Comparison of ENCODE assay signal across 2 cellular contexts in the genomic region with DNA sequence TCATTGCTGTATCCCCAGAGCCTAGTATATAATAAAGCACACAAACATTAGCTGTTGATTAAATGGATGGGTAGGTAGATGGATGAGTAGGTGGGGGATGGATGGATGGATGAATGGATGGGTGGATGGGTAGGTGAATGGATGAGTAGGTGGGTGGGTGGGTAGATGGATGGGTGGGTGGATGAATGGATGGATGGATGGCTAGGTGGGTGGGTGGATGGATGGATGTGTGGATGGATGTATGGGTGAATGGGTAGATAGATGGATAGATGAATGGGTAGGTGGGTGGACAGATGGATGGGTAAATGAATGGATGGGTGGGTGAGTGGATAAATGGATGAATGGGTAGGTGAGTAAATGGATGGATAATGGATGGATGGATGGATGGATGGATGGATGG.
TF ChIP-seq lines count a peak whose summit lies in the region.

No MANE protein-coding gene starts in this region.

TF ChIP-seq in HEK293, 187 proteins besides CTCF, POLR2A, EP300 and RAD21 (continued from another document):
- TF ChIP-seq, protein P1, sequence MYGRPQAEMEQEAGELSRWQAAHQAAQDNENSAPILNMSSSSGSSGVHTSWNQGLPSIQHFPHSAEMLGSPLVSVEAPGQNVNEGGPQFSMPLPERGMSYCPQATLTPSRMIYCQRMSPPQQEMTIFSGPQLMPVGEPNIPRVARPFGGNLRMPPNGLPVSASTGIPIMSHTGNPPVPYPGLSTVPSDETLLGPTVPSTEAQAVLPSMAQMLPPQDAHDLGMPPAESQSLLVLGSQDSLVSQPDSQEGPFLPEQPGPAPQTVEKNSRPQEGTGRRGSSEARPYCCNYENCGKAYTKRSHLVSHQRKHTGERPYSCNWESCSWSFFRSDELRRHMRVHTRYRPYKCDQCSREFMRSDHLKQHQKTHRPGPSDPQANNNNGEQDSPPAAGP (tag by site-specific recombination; IDR thresholded peaks at IDR 0.05), result no peak
- TF ChIP-seq ZNF366 (tag by site-specific recombination; conservative IDR thresholded peaks at IDR 0.05), result peak; percentile 60
- TF ChIP-seq ZNF626 (tag by site-specific recombination; IDR thresholded peaks at IDR 0.05), result no peak
- TF ChIP-seq ZFP69B (tag by site-specific recombination; IDR thresholded peaks at IDR 0.05), result no peak

TF ChIP-seq in H1, 55 proteins besides CTCF, POLR2A, EP300 and RAD21 (continued from another document):
- TF ChIP-seq, protein P2, sequence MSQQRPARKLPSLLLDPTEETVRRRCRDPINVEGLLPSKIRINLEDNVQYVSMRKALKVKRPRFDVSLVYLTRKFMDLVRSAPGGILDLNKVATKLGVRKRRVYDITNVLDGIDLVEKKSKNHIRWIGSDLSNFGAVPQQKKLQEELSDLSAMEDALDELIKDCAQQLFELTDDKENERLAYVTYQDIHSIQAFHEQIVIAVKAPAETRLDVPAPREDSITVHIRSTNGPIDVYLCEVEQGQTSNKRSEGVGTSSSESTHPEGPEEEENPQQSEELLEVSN (IDR thresholded peaks at IDR 0.05), result no peak
- TF ChIP-seq, protein P3, sequence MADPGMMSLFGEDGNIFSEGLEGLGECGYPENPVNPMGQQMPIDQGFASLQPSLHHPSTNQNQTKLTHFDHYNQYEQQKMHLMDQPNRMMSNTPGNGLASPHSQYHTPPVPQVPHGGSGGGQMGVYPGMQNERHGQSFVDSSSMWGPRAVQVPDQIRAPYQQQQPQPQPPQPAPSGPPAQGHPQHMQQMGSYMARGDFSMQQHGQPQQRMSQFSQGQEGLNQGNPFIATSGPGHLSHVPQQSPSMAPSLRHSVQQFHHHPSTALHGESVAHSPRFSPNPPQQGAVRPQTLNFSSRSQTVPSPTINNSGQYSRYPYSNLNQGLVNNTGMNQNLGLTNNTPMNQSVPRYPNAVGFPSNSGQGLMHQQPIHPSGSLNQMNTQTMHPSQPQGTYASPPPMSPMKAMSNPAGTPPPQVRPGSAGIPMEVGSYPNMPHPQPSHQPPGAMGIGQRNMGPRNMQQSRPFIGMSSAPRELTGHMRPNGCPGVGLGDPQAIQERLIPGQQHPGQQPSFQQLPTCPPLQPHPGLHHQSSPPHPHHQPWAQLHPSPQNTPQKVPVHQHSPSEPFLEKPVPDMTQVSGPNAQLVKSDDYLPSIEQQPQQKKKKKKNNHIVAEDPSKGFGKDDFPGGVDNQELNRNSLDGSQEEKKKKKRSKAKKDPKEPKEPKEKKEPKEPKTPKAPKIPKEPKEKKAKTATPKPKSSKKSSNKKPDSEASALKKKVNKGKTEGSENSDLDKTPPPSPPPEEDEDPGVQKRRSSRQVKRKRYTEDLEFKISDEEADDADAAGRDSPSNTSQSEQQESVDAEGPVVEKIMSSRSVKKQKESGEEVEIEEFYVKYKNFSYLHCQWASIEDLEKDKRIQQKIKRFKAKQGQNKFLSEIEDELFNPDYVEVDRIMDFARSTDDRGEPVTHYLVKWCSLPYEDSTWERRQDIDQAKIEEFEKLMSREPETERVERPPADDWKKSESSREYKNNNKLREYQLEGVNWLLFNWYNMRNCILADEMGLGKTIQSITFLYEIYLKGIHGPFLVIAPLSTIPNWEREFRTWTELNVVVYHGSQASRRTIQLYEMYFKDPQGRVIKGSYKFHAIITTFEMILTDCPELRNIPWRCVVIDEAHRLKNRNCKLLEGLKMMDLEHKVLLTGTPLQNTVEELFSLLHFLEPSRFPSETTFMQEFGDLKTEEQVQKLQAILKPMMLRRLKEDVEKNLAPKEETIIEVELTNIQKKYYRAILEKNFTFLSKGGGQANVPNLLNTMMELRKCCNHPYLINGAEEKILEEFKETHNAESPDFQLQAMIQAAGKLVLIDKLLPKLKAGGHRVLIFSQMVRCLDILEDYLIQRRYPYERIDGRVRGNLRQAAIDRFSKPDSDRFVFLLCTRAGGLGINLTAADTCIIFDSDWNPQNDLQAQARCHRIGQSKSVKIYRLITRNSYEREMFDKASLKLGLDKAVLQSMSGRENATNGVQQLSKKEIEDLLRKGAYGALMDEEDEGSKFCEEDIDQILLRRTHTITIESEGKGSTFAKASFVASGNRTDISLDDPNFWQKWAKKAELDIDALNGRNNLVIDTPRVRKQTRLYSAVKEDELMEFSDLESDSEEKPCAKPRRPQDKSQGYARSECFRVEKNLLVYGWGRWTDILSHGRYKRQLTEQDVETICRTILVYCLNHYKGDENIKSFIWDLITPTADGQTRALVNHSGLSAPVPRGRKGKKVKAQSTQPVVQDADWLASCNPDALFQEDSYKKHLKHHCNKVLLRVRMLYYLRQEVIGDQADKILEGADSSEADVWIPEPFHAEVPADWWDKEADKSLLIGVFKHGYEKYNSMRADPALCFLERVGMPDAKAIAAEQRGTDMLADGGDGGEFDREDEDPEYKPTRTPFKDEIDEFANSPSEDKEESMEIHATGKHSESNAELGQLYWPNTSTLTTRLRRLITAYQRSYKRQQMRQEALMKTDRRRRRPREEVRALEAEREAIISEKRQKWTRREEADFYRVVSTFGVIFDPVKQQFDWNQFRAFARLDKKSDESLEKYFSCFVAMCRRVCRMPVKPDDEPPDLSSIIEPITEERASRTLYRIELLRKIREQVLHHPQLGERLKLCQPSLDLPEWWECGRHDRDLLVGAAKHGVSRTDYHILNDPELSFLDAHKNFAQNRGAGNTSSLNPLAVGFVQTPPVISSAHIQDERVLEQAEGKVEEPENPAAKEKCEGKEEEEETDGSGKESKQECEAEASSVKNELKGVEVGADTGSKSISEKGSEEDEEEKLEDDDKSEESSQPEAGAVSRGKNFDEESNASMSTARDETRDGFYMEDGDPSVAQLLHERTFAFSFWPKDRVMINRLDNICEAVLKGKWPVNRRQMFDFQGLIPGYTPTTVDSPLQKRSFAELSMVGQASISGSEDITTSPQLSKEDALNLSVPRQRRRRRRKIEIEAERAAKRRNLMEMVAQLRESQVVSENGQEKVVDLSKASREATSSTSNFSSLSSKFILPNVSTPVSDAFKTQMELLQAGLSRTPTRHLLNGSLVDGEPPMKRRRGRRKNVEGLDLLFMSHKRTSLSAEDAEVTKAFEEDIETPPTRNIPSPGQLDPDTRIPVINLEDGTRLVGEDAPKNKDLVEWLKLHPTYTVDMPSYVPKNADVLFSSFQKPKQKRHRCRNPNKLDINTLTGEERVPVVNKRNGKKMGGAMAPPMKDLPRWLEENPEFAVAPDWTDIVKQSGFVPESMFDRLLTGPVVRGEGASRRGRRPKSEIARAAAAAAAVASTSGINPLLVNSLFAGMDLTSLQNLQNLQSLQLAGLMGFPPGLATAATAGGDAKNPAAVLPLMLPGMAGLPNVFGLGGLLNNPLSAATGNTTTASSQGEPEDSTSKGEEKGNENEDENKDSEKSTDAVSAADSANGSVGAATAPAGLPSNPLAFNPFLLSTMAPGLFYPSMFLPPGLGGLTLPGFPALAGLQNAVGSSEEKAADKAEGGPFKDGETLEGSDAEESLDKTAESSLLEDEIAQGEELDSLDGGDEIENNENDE (IDR thresholded peaks at IDR 0.05; ENCODE audit: insufficient replicate concordance, low read length), result no peak
- TF ChIP-seq POLR2AphosphoS5 (IDR thresholded peaks at IDR 0.05; ENCODE audit: low read depth, low read length) (no peak), EZH2 (IDR thresholded peaks at IDR 0.05; ENCODE audit: low read depth, low read length, severe bottlenecking) (no peak), SIN3A (conservative IDR thresholded peaks at IDR 0.05 in 1 of 2, IDR thresholded peaks at IDR 0.05 in 1 of 2; ENCODE audit: low read depth in 1 of 2, low read length in 2 of 2) (no peak), PHF8 (conservative IDR thresholded peaks at IDR 0.05; ENCODE audit: low read depth, low read length) (no peak), MAFK (IDR thresholded peaks at IDR 0.05; ENCODE audit: low read depth, low read length) (no peak), CTBP2 (IDR thresholded peaks at IDR 0.05; ENCODE audit: borderline replicate concordance, insufficient read depth, insufficient read length, low read length) (no peak), ASH2L (IDR thresholded peaks at IDR 0.05; ENCODE audit: low read length) (no peak), HDAC2 (IDR thresholded peaks at IDR 0.05; ENCODE audit: borderline replicate concordance in 1 of 2, low read depth in 2 of 2, low read length in 2 of 2) (no peak), CHD2 (IDR thresholded peaks at IDR 0.05; ENCODE audit: low read length) (no peak), SUZ12 (IDR thresholded peaks at IDR 0.05; ENCODE audit: low read length) (no peak), RBBP5 (IDR thresholded peaks at IDR 0.05; ENCODE audit: borderline replicate concordance, low read depth, low read length) (no peak)
- TF ChIP-seq, protein P4, sequence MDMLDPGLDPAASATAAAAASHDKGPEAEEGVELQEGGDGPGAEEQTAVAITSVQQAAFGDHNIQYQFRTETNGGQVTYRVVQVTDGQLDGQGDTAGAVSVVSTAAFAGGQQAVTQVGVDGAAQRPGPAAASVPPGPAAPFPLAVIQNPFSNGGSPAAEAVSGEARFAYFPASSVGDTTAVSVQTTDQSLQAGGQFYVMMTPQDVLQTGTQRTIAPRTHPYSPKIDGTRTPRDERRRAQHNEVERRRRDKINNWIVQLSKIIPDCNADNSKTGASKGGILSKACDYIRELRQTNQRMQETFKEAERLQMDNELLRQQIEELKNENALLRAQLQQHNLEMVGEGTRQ (IDR thresholded peaks at IDR 0.05; ENCODE audit: low read length), result no peak
